ENCODE assay signal across 21 cellular contexts in the genomic region with DNA sequence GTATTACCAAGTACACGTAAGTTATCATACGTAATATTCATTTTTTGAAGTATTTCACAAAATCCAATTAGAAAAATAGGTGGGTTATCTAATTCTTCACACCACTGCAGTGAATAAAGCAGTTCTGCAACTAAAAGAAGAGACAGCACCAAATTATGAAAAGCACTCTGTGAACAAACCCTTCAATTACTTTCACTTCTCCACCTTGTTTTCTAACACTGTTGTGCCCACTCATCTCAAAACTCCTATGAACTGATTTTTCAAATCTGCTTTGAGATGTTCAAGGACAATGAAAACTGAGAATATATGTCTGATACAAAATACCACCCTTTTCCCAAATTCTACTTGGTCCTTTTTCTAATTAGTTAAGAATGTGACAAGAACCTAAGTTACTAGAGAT. TPM values are rescaled to one million over a fixed set of nuclear protein-coding genes. Genes with fewer than 3 reads are reported as not detected.
DNase-seq lines count a peak whose midpoint lies in the region; ATAC-seq and TF ChIP-seq lines count a peak whose summit lies in the region.
"Had no signal": no experiment of that assay in that cellular context is flagged by ENCODE, and none has a peak within 500 bp of the region (broad histone marks: within the 10 kb centered on the region; RNA-seq: fewer than 3 reads in every experiment).

No MANE protein-coding gene starts in this region.

- H3K27ac ChIP-seq in prostate gland = no peak overlapping the region
- H3K27ac ChIP-seq: cardiac muscle cell, esophagus squamous epithelium, suprapubic skin had no signal

- no peak for TF ChIP-seq POLR2A in prostate gland (IDR thresholded peaks at IDR 0.05)

- DNase-seq in GM12864 (ENCODE audit: low read depth) (peak; percentile 7), HCEC 1CT (no peak), prostate gland (ENCODE audit: low spot score) (no peak), GF-D8 (lab: John Stamatoyannopoulos, UW) (no peak)
- no peak for DNase-seq in activated CD8-positive, alpha-beta memory T cell treated with anti-CD3 and anti-CD28 coated beads, Interleukin-2, amount 50 U/mL, for 4 hours
- DNase-seq: activated CD4-positive, alpha-beta T cell treated with anti-CD3 and anti-CD28 coated beads, Interleukin-2, amount 50 U/mL, for 1 hour; adrenal gland; CD4-positive, alpha-beta memory T cell; DMS79 treated with DMSO at 0.1 percent for 48 hours; effector CD4-positive, alpha-beta T cell; esophagus squamous epithelium; glutamatergic neuron; HFFc6; MM.1S; NCI-H748 treated with DMSO at 0.1 percent for 48 hours had no signal

- no peak overlapping the region for H3K4me3 ChIP-seq in GM12864 (ENCODE audit: low read depth, low read length)
- H3K4me3 ChIP-seq in prostate gland = no peak overlapping the region
- H3K4me3 ChIP-seq: adrenal gland, cardiac muscle cell, esophagus squamous epithelium, suprapubic skin had no signal

- ATAC-seq in GM18868 (IDR thresholded peaks at IDR 0.05; ENCODE audit: unreplicated experiment) (peak; percentile 91), GM21717 (IDR thresholded peaks at IDR 0.05; ENCODE audit: unreplicated experiment) (peak; percentile 62), HG03378 (IDR thresholded peaks at IDR 0.05; ENCODE audit: unreplicated experiment) (peak; percentile 74)
- ATAC-seq: SK-N-SH treated with all-trans-retinoic acid at 6 μM for 48 hours had no signal

- 98% methylated on average over 2 of the region's 2 CpGs for WGBS in prostate gland

- H3K36me3 ChIP-seq in prostate gland = peaks cover 0 to 3% of the 10 kb centered on the region in 2 donors

- TF ChIP-seq CTCF in GM12864 (IDR thresholded peaks at IDR 0.05; ENCODE audit: low read depth, low read length, missing control alignments) (no peak), prostate gland (IDR thresholded peaks at IDR 0.05) (no peak)

- no peaks in the 10 kb centered on the region for H3K27me3 ChIP-seq in prostate gland (replicated peaks; ENCODE audit: insufficient read depth)
- H3K27me3 ChIP-seq: adrenal gland, cardiac muscle cell, esophagus squamous epithelium, suprapubic skin had no signal

- no peaks in the 10 kb centered on the region for H3K4me1 ChIP-seq in prostate gland (replicated peaks)
- H3K4me1 ChIP-seq: adrenal gland, esophagus squamous epithelium, suprapubic skin had no signal

- intact Hi-C loops in prostate gland (cut with DNase I) = no loop called here

- H3K9me3 ChIP-seq in prostate gland = no peaks in the 10 kb centered on the region
- H3K9me3 ChIP-seq: adrenal gland, esophagus squamous epithelium, suprapubic skin had no signal

RNA-seq across cellular contexts. Expression of gene LTN1, which starts 39.4 kb away (rescaled TPM):
- total RNA-seq in prostate gland = 10 to 100 TPM; 24.6 to 29.5 TPM
